8 cellular contexts compared by ENCODE assay signal in the genomic region with DNA sequence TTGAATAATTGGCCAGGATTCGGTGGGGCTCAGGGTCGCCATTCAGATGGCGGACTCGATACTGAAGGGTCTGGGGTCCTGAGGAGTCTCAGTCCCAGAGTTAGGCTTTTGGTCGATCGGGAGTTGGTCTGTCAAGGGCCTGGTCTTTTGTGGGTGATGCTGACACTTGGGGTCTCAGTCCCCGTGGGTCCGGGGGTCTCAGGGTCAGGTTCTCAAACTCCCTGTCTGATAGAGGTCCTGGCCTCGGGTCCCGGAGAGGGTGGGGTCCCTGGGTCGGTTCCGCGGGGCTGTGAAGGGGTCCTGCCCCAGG. TPM values are rescaled to one million over a fixed set of nuclear protein-coding genes. Genes with fewer than 3 reads are reported as not detected.
DNase-seq lines count a peak whose midpoint lies in the region; TF ChIP-seq lines count a peak whose summit lies in the region.

No MANE protein-coding gene starts in this region.

- peak overlapping the region; percentile 81 for H3K27ac Mint-ChIP-seq in T-helper 1 cell treated with Interleukin-12 subunit alpha and Interleukin-12 subunit beta and Interleukin-4 antibody, amounts not matched to agents 30 μg/mL and 1 μg/mL, for 36 hours
- H3K27ac Mint-ChIP-seq in activated naive CD8-positive, alpha-beta T cell treated with anti-CD3 and anti-CD28 coated beads for 36 hours: peak overlapping the region; percentile 81

- peaks cover 26% of the 10 kb centered on the region for H3K36me3 Mint-ChIP-seq in T-helper 1 cell treated with Interleukin-12 subunit alpha and Interleukin-12 subunit beta and Interleukin-4 antibody, amounts not matched to agents 30 μg/mL and 1 μg/mL, for 36 hours (ENCODE audit: low read depth)
- H3K36me3 Mint-ChIP-seq in activated naive CD8-positive, alpha-beta T cell treated with anti-CD3 and anti-CD28 coated beads for 36 hours: peaks cover 23% of the 10 kb centered on the region

- no peaks in the 10 kb centered on the region for H3K27me3 ChIP-seq in kidney epithelial cell (ENCODE audit: control insufficient read depth, insufficient read depth, low read length)

- TF ChIP-seq CTCF in kidney epithelial cell (IDR thresholded peaks at IDR 0.05; ENCODE audit: insufficient read depth, low read length, poor library complexity, severe bottlenecking): no peak

- H3K36me3 ChIP-seq in kidney epithelial cell (ENCODE audit: control insufficient read depth, insufficient read depth, low read length): peaks cover 6% of the 10 kb centered on the region

- H3K9me3 Mint-ChIP-seq in T-helper 1 cell treated with Interleukin-12 subunit alpha and Interleukin-12 subunit beta and Interleukin-4 antibody, amounts not matched to agents 30 μg/mL and 1 μg/mL, for 36 hours: no peaks in the 10 kb centered on the region
- no peaks in the 10 kb centered on the region for H3K9me3 Mint-ChIP-seq in activated naive CD8-positive, alpha-beta T cell treated with anti-CD3 and anti-CD28 coated beads for 36 hours

- no peaks in the 10 kb centered on the region for H3K27me3 Mint-ChIP-seq in T-helper 1 cell treated with Interleukin-12 subunit alpha and Interleukin-12 subunit beta and Interleukin-4 antibody, amounts not matched to agents 30 μg/mL and 1 μg/mL, for 36 hours (ENCODE audit: low read depth)
- H3K27me3 Mint-ChIP-seq in activated naive CD8-positive, alpha-beta T cell treated with anti-CD3 and anti-CD28 coated beads for 36 hours: no peaks in the 10 kb centered on the region

- H3K4me3 Mint-ChIP-seq in T-helper 1 cell treated with Interleukin-12 subunit alpha and Interleukin-12 subunit beta and Interleukin-4 antibody, amounts not matched to agents 30 μg/mL and 1 μg/mL, for 36 hours: peak overlapping the region; percentile 96
- peak overlapping the region; percentile 93 for H3K4me3 Mint-ChIP-seq in activated naive CD8-positive, alpha-beta T cell treated with anti-CD3 and anti-CD28 coated beads for 36 hours

- DNase-seq in T-helper 1 cell (no peak), kidney epithelial cell (ENCODE audit: low read depth) (no peak), DMS153 treated with DMSO at 0.1 percent for 48 hours (lab: John Stamatoyannopoulos, UW; ENCODE audit: unreplicated experiment) (no peak), AG08396 (ENCODE audit: low spot score) (no peak), NCI-H2227 (lab: John Stamatoyannopoulos, UW; ENCODE audit: unreplicated experiment) (no peak)
- no peak for DNase-seq in activated naive CD8-positive, alpha-beta T cell treated with anti-CD3 and anti-CD28 coated beads for 36 hours

- peak overlapping the region; percentile 40 for H3K27ac ChIP-seq in temporal lobe (ENCODE audit: low read depth, low read length)

- peaks cover 25% of the 10 kb centered on the region for H3K4me1 Mint-ChIP-seq in T-helper 1 cell treated with Interleukin-12 subunit alpha and Interleukin-12 subunit beta and Interleukin-4 antibody, amounts not matched to agents 30 μg/mL and 1 μg/mL, for 36 hours (ENCODE audit: low read depth)
- H3K4me1 Mint-ChIP-seq in activated naive CD8-positive, alpha-beta T cell treated with anti-CD3 and anti-CD28 coated beads for 36 hours: peaks cover 19% of the 10 kb centered on the region

- H3K4me3 ChIP-seq in kidney epithelial cell (ENCODE audit: low read depth, low read length): peak overlapping the region; percentile 95

RNA-seq across cellular contexts. Expression of a gene that starts 0.5 kb away (rescaled TPM):
- total RNA-seq in activated naive CD8-positive, alpha-beta T cell treated with anti-CD3 and anti-CD28 coated beads for 36 hours: 10 to 100 TPM; 43.8 to 43.9 TPM
- total RNA-seq in kidney epithelial cell (15.3 and 34.0 TPM in 2 replicates), temporal lobe (5.2 TPM)

RNA-seq across cellular contexts. Expression of a gene that starts 22.6 kb away (rescaled TPM):
- total RNA-seq in activated naive CD8-positive, alpha-beta T cell treated with anti-CD3 and anti-CD28 coated beads for 36 hours: 10 to 100 TPM; 18.2 to 18.6 TPM
- total RNA-seq in kidney epithelial cell (5.2 and 5.6 TPM in 2 replicates), temporal lobe (36.6 TPM)

RNA-seq across cellular contexts. Expression of a gene that starts 31.8 kb away (rescaled TPM):
- total RNA-seq in activated naive CD8-positive, alpha-beta T cell treated with anti-CD3 and anti-CD28 coated beads for 36 hours: 10 to 100 TPM; 42.6 to 49.9 TPM
- total RNA-seq in kidney epithelial cell (81.2 and 109 TPM in 2 replicates), temporal lobe (78.2 TPM)

RNA-seq across cellular contexts. Expression of a gene that starts 50.0 kb away (rescaled TPM):
- 10 to 100 TPM; 16.6 to 18.4 TPM for total RNA-seq in activated naive CD8-positive, alpha-beta T cell treated with anti-CD3 and anti-CD28 coated beads for 36 hours
- total RNA-seq in kidney epithelial cell: 32.8 and 54.2 TPM in 2 replicates
- total RNA-seq in temporal lobe: 3.2 TPM
